1 cellular context compared by ENCODE assay signal in genomic region chr1:147669475-147670318, GRCh38.
TF ChIP-seq lines count a peak whose summit lies in the region.

No MANE protein-coding gene starts in this region.

TF ChIP-seq in HepG2, 621 proteins besides CTCF, POLR2A, EP300 and RAD21 (continued from another document and continues in another):
- TF ChIP-seq ZNF276 (CRISPR knock-in tag; IDR thresholded peaks at IDR 0.05; ENCODE audit: low read depth), result peak; percentile 85
- TF ChIP-seq ESRRA (CRISPR knock-in tag; IDR thresholded peaks at IDR 0.05; ENCODE audit: low read depth), result no peak
- TF ChIP-seq HMG20B (CRISPR knock-in tag; conservative IDR thresholded peaks at IDR 0.05), result no peak
- peak; percentile 54 for TF ChIP-seq ZFP91 (CRISPR knock-in tag; IDR thresholded peaks at IDR 0.05; ENCODE audit: borderline replicate concordance)
- no peak for TF ChIP-seq MLLT10 (CRISPR knock-in tag; IDR thresholded peaks at IDR 0.05)
- peak; percentile 49; the same call in 1 of the 2 replicates for TF ChIP-seq ZNF570 (CRISPR knock-in tag; IDR thresholded peaks at IDR 0.05; ENCODE audit: borderline replicate concordance)
- TF ChIP-seq SOX6 (IDR thresholded peaks at IDR 0.05), result no peak
- no peak for TF ChIP-seq SOX6 (CRISPR knock-in tag; IDR thresholded peaks at IDR 0.05)
- no peak for TF ChIP-seq POLR2G (IDR thresholded peaks at IDR 0.05; ENCODE audit: low read depth, low read length)
- no peak for TF ChIP-seq TBP (CRISPR knock-in tag; IDR thresholded peaks at IDR 0.05)
- 0 out of 2 replicates have a peak, but pooled peaks have one; percentile 39 for TF ChIP-seq ZNF362 (CRISPR knock-in tag; IDR thresholded peaks at IDR 0.05; ENCODE audit: borderline replicate concordance)
- TF ChIP-seq SMAD9 (CRISPR knock-in tag; IDR thresholded peaks at IDR 0.05), result no peak; the same call in 1 of the 2 replicates
- TF ChIP-seq EZH2 (conservative IDR thresholded peaks at IDR 0.05; ENCODE audit: low read depth, low read length), result no peak
- no peak for TF ChIP-seq HDAC6 (IDR thresholded peaks at IDR 0.05; ENCODE audit: low read depth, low read length)
- TF ChIP-seq ZZZ3 (CRISPR knock-in tag; IDR thresholded peaks at IDR 0.05; ENCODE audit: borderline replicate concordance), result 0 out of 2 replicates have a peak, but pooled peaks have one; percentile 83
- TF ChIP-seq ZNF414 (CRISPR knock-in tag; IDR thresholded peaks at IDR 0.05), result no peak
- peak; percentile 40; the same call in 1 of the 2 replicates for TF ChIP-seq CCDC6 (CRISPR knock-in tag; IDR thresholded peaks at IDR 0.05)
- TF ChIP-seq PHB2 (IDR thresholded peaks at IDR 0.05; ENCODE audit: partially characterized antibody), result no peak
- TF ChIP-seq ZNF737 (CRISPR knock-in tag; IDR thresholded peaks at IDR 0.05; ENCODE audit: borderline replicate concordance), result peak; percentile 87
- no peak for TF ChIP-seq KIAA2018 (CRISPR knock-in tag; IDR thresholded peaks at IDR 0.05; ENCODE audit: borderline replicate concordance)
- 0 out of 2 replicates have a peak, but pooled peaks have one; percentile 17 for TF ChIP-seq WIZ (CRISPR knock-in tag; IDR thresholded peaks at IDR 0.05)
- no peak for TF ChIP-seq ZNF207 (IDR thresholded peaks at IDR 0.05; ENCODE audit: borderline replicate concordance)
- TF ChIP-seq ZNF687 (CRISPR knock-in tag; IDR thresholded peaks at IDR 0.05), result peak; percentile 96
- TF ChIP-seq PPARG (CRISPR knock-in tag; conservative IDR thresholded peaks at IDR 0.05), result no peak
- TF ChIP-seq FOXO4 (CRISPR knock-in tag; conservative IDR thresholded peaks at IDR 0.05), result no peak
- TF ChIP-seq PRDM15 (CRISPR knock-in tag; IDR thresholded peaks at IDR 0.05), result no peak
- peak; percentile 10; the same call in 1 of the 2 replicates for TF ChIP-seq KDM5A (IDR thresholded peaks at IDR 0.05; ENCODE audit: borderline replicate concordance, low read length)
- no peak for TF ChIP-seq MIER3 (CRISPR knock-in tag; IDR thresholded peaks at IDR 0.05; ENCODE audit: borderline replicate concordance)
- 0 out of 2 replicates have a peak, but pooled peaks have one; percentile 30 for TF ChIP-seq ZNF691 (CRISPR knock-in tag; IDR thresholded peaks at IDR 0.05; ENCODE audit: borderline replicate concordance, low read depth)
